ENCODE assay signal across 9 cellular contexts in the genomic region with DNA sequence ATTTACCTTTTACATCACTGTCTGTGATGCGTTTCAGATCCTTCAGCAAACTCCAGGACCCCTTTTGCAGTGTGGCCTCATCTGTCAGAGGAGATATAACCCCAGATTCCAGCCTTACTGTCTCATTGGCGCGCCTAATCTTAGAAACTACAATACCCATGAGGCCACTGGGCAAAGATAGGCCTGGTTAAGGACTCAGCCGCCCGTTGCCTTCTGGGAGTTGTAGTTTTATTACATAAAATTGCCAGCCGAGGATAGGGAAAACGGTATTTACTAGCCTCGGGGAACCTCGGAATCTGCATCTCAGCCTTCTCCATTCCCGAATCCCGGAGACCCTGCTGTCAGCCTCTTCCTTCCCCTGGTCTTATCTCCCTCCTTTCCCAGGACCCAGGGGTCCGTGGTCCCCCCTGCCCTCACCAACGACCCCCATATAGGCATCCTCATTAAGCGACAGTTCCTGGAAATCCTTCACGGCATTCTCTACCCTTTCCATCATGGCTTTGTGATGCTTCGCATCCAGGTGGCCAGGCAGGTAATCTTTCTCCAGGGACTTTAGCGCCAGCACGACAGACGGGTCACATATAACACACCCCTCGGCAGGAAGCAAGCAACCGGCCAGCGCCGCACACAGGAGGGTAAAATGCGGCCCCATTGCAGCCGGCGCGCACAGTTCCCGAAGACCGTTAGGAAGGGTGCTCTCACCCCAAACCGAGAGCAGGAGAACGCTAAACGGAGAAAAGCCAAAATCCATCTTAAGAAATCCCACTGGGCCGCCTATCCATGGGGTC. TPM values are rescaled to one million over a fixed set of nuclear protein-coding genes. Genes with fewer than 3 reads are reported as not detected.
DNase-seq lines count a peak whose midpoint lies in the region; ATAC-seq and TF ChIP-seq lines count a peak whose summit lies in the region.
"Had no signal": no experiment of that assay in that cellular context is flagged by ENCODE, and none has a peak within 500 bp of the region (broad histone marks: within the 10 kb centered on the region; RNA-seq: fewer than 3 reads in every experiment).

No MANE protein-coding gene starts in this region.

- DNase-seq in AG20443 (ENCODE audit: low spot score): peak; percentile 79
- peak; percentile 90 for DNase-seq in GM23248
- peak; percentile 73 for DNase-seq in NCI-H82 treated with DMSO at 0.1 percent for 48 hours (lab: John Stamatoyannopoulos, UW; ENCODE audit: unreplicated experiment)
- DNase-seq in activated T-cell treated with anti-CD3 and anti-CD28 coated beads, Interleukin-2, amount 50 U/mL, for 1 hour: peak; percentile 46
- DNase-seq in foreskin keratinocyte: peak in 1 of 2 donors; percentile 39
- peak; percentile 51 for DNase-seq in renal cortical epithelial cell (ENCODE audit: low read depth)
- DNase-seq in GDM1 (lab: John Stamatoyannopoulos, UW): no peak
- DNase-seq in mesenteric fat pad (ENCODE audit: low spot score): no peak

- H3K9me3 ChIP-seq in GM23248 (ENCODE audit: low read depth): no peaks in the 10 kb centered on the region

- WGBS in GM23248 (ENCODE audit: low coverage in 1 of 2, low lambda C conversion rate in 2 of 2, missing lambda C conversion rate in 2 of 2), 2 experiments: 9 to 10% methylated on average over 33 of the region's 33 CpGs

- H3K79me2 ChIP-seq in GM23248 (ENCODE audit: insufficient read depth): no peaks in the 10 kb centered on the region

- H3K4me2 ChIP-seq in GM23248 (ENCODE audit: unreplicated experiment): no peak overlapping the region

- peak overlapping the region; percentile 63 for H2AFZ ChIP-seq in GM23248

- no peak overlapping the region for H3K4me3 ChIP-seq in GM23248

- peak; percentile 44 for ATAC-seq in foreskin keratinocyte

- no peaks in the 10 kb centered on the region for H3F3A ChIP-seq in GM23248 (ENCODE audit: insufficient read depth)

- no peaks in the 10 kb centered on the region for H4K20me1 ChIP-seq in GM23248 (ENCODE audit: insufficient read depth)

- H3K27me3 ChIP-seq in GM23248 (replicated peaks; ENCODE audit: insufficient read depth) (0 out of 2 replicates have a peak, but pooled peaks cover 4% of the 10 kb centered on the region), foreskin keratinocyte (no peaks in the 10 kb centered on the region)

- in situ Hi-C loops in GM23248 (cut with MboI): no loop called here

- H3K36me3 ChIP-seq in GM23248 (ENCODE audit: low read depth): no peaks in the 10 kb centered on the region

- H3K4me1 ChIP-seq in GM23248 (ENCODE audit: insufficient read depth) (no peaks in the 10 kb centered on the region), foreskin keratinocyte (peaks cover 9% of the 10 kb centered on the region)

- no peak for TF ChIP-seq CTCF in foreskin keratinocyte (conservative IDR thresholded peaks at IDR 0.05)

- H3K9me2 ChIP-seq in GM23248 (ENCODE audit: insufficient read depth): no peaks in the 10 kb centered on the region

- H3K27ac ChIP-seq in GM23248 (no peak overlapping the region), foreskin keratinocyte (no peak overlapping the region)

- H3K9ac ChIP-seq in GM23248: no peak overlapping the region

RNA-seq across cellular contexts. Expression of a gene that starts 1.3 kb away (rescaled TPM):
- total RNA-seq in GM23248 (2014; rRNA removed; shearing (Covaris generic)): not detected in 2 replicates
- polyA plus RNA-seq in GM23248 (2016; fragmentation: Nextera tagmentation; extraction: Ambion mirVana): not detected in 2 replicates
- 0.28 and 0.58 TPM in 2 replicates for total RNA-seq in foreskin keratinocyte
- polyA plus RNA-seq in foreskin keratinocyte: 0.07 and 0.18 TPM in 2 replicates
- total RNA-seq in renal cortical epithelial cell: not detected in 2 replicates
- 2.0 TPM for total RNA-seq in mesenteric fat pad

RNA-seq across cellular contexts. Expression of a gene that starts 5.0 kb away (rescaled TPM):
- total RNA-seq in GM23248 (2014; rRNA removed; shearing (Covaris generic)): not detected in 2 replicates
- polyA plus RNA-seq in GM23248 (2016; fragmentation: Nextera tagmentation; extraction: Ambion mirVana) (0.09 and 0.44 TPM in 2 replicates), foreskin keratinocyte (16.0 and 18.4 TPM in 2 replicates)
- total RNA-seq in foreskin keratinocyte (11.3 and 12.6 TPM in 2 replicates), renal cortical epithelial cell (0.50 and 0.69 TPM in 2 replicates), mesenteric fat pad (34.5 TPM)

RNA-seq across cellular contexts. Expression of a gene that starts 7.0 kb away (rescaled TPM):
- total RNA-seq in GM23248 (2014; rRNA removed; shearing (Covaris generic)): not detected in 2 replicates
- not detected in 2 replicates for polyA plus RNA-seq in GM23248 (2016; fragmentation: Nextera tagmentation; extraction: Ambion mirVana)
- 8.0 and 8.2 TPM in 2 replicates for total RNA-seq in foreskin keratinocyte
- polyA plus RNA-seq in foreskin keratinocyte: 3.9 and 4.0 TPM in 2 replicates
- total RNA-seq in renal cortical epithelial cell: 0.05 and 3.0 TPM in 2 replicates
- 5.7 TPM for total RNA-seq in mesenteric fat pad

RNA-seq across cellular contexts. Expression of a gene that starts 9.9 kb away (rescaled TPM):
- not detected in 2 replicates for total RNA-seq in GM23248 (2014; rRNA removed; shearing (Covaris generic))
- polyA plus RNA-seq in GM23248 (2016; fragmentation: Nextera tagmentation; extraction: Ambion mirVana) (not detected in 2 replicates), foreskin keratinocyte (not detected in 2 replicates)
- total RNA-seq in foreskin keratinocyte (not detected in 2 replicates), renal cortical epithelial cell (not detected in 2 replicates), mesenteric fat pad (not detected)
- total RNA-seq: dermis microvascular lymphatic vessel endothelial cell had no signal

RNA-seq across cellular contexts. Expression of a gene that starts 25.9 kb away (rescaled TPM):
- total RNA-seq in GM23248 (2014; rRNA removed; shearing (Covaris generic)): 0.22 TPM in 1 of 2 replicates, not detected in the other
- polyA plus RNA-seq in GM23248 (2016; fragmentation: Nextera tagmentation; extraction: Ambion mirVana): 2.7 and 3.1 TPM in 2 replicates
- total RNA-seq in foreskin keratinocyte: 1.5 and 2.1 TPM in 2 replicates
- polyA plus RNA-seq in foreskin keratinocyte: 2.6 and 3.8 TPM in 2 replicates
- total RNA-seq in renal cortical epithelial cell: 0.25 and 0.87 TPM in 2 replicates
- total RNA-seq in mesenteric fat pad: 0.58 TPM

Comparison
In these comparisons a context has a peak if more than half of its experiments do, and no peak if none do; other contexts are left out.
1. DNase-seq: peak in AG20443 (single experiment), GM23248 (single experiment), NCI-H82 treated with DMSO at 0.1 percent for 48 hours (single experiment), activated T-cell treated with anti-CD3 and anti-CD28 coated beads, Interleukin-2, amount 50 U/mL, for 1 hour (single experiment) and renal cortical epithelial cell (single experiment); none in GDM1 (single experiment) and mesenteric fat pad (single experiment).